Comparison of ENCODE assay signal across 8 cellular contexts in the genomic region with DNA sequence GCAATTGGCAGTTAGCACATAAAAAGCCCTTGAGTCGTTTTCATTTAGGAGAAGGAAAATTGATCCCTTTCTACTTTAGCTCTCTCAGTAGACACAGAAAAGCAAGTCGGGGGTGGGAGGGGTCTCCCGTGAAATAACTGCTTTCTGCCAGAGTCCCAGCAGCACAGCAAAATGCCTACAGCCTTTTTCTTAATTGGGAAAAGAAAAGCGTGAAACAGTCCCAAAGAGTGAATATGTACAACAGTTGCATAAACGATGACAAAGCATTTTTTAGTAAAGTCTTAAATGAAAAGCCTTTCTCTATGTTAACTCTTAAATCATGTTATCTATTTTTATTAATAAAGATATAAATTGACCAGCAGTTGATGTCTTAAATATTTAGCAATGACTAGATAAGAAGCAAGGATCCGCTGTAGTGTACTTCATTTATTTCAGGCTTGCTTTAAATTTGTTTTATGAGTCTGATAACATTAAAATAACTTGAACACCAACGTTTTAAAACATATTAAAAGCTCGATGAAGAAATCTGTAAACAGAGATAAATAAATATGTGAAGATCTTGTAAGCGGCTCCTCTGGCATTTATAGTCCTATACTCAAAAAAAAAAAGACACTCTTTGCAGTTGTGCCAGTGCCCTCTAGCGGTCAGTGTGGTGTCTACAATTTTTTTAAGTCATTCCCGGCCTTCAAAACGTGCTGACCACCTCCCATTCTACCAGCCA. TPM values are rescaled to one million over a fixed set of nuclear protein-coding genes. Genes with fewer than 3 reads are reported as not detected.
DNase-seq lines count a peak whose midpoint lies in the region; ATAC-seq and TF ChIP-seq lines count a peak whose summit lies in the region.

No MANE protein-coding gene starts in this region.

- POLR2A ChIA-PET in AG04449 (lab: Yijun Ruan, JAX): no interaction called here

- no peaks in the 10 kb centered on the region for H3K36me3 ChIP-seq in prostate gland

- no peak for TF ChIP-seq POLR2A in prostate gland (IDR thresholded peaks at IDR 0.05)

- ATAC-seq in GM18511 (IDR thresholded peaks at IDR 0.05; ENCODE audit: unreplicated experiment): peak; percentile 58
- no peak for ATAC-seq in GM19452 (IDR thresholded peaks at IDR 0.05; ENCODE audit: unreplicated experiment)

- H3K9me3 ChIP-seq in prostate gland: no peaks in the 10 kb centered on the region

- TF ChIP-seq CTCF in AG04449 (IDR thresholded peaks at IDR 0.05; ENCODE audit: insufficient read depth, low read length, missing control alignments) (peak; percentile 64), prostate gland (IDR thresholded peaks at IDR 0.05) (peak; percentile 44 to 86 (median 60))

- DNase-seq in AG04449 (ENCODE audit: low read depth, low spot score): peak; percentile 21
- DNase-seq in LHCN-M2 (ENCODE audit: low read depth): peak; percentile 74
- peak; percentile 73 for DNase-seq in RPMI7951 (ENCODE audit: low read depth)
- DNase-seq in activated naive CD4-positive, alpha-beta T cell (lab: John Stamatoyannopoulos, UW): peak in 3 of 4 experiments; percentile 9 to 32 (median 9)
- peak; percentile 84 for DNase-seq in glomerular visceral epithelial cell (ENCODE audit: extremely low spot score)
- peak; percentile 78 for DNase-seq in prostate gland (ENCODE audit: low spot score)

- intact Hi-C loops in prostate gland (cut with DNase I): loop anchor here (10.0 kb wide), 1 partner anchor 1465 kb away; no protein-coding TSS in a partner anchor

- CTCF ChIA-PET in AG04449 (lab: Yijun Ruan, JAX): interaction anchor here (0.6 to 2.8 kb wide), 18 partner anchors 8 to 1029 kb away, joined by 3 to 20 read pairs (median 4); no protein-coding TSS in a partner anchor

- H3K27me3 ChIP-seq in prostate gland (replicated peaks; ENCODE audit: insufficient read depth): no peaks in the 10 kb centered on the region

- no peak overlapping the region for H3K4me3 ChIP-seq in AG04449 (ENCODE audit: low read depth, low read length)
- no peak overlapping the region for H3K4me3 ChIP-seq in prostate gland

- H3K4me1 ChIP-seq in prostate gland (replicated peaks): no peaks in the 10 kb centered on the region

- 5% methylated on average over 12 of the region's 12 CpGs for WGBS in prostate gland

- no peak overlapping the region for H3K27ac ChIP-seq in prostate gland

RNA-seq across cellular contexts. Expression of gene ATIC, which starts 42.3 kb away (rescaled TPM):
- 23.4 and 26.7 TPM in 2 replicates for total RNA-seq in LHCN-M2 (2014; rRNA removed)
- 181 TPM for polyA plus RNA-seq in LHCN-M2 (2012)
- total RNA-seq in RPMI7951 (2014; rRNA removed; shearing (Covaris generic)): 19.8 and 25.7 TPM in 2 replicates
- total RNA-seq in prostate gland: 10 to 100 TPM; 23.7 to 46.6 TPM

Comparison
In these comparisons a context has a peak if more than half of its experiments do, and no peak if none do; other contexts are left out.
1. DNase-seq: peak in every context shown above with its lines; median percentile 84 in glomerular visceral epithelial cell; 78 in prostate gland; 74 in LHCN-M2; 73 in RPMI7951; 21 in AG04449; 9 in activated naive CD4-positive, alpha-beta T cell.